Comparison of ENCODE assay signal across 1 cellular context in the genomic region with DNA sequence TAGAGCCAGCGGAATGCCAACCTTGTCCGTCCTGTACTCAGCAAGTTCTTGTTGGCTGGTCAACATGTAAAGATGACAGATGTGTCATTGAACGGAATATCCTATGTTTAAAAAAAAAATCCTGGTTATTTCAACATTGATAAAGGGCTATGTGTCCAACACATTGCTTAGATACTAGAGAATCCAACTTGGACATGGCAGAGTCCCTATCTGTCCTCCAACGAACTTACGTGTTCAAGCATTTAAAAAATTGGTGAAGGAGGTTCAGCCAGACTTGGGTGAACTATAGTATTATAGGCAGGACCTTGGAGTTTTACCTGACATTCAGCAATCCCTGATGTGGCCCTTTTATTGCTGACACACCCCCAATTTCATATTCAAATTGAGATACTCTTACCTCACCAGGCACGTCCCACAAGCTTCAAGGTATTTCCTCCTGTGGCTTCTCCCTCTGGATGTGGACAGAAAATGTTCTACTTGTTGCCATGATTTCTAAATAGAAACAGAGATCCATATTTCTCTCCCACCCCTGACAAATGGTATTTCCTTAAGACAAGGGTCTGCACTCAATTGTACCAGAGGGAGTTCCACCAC.
TF ChIP-seq lines count a peak whose summit lies in the region.

No MANE protein-coding gene starts in this region.

TF ChIP-seq in liver, 16 proteins besides CTCF, POLR2A, EP300 and RAD21 (continued from another document):
- TF ChIP-seq, protein P1, sequence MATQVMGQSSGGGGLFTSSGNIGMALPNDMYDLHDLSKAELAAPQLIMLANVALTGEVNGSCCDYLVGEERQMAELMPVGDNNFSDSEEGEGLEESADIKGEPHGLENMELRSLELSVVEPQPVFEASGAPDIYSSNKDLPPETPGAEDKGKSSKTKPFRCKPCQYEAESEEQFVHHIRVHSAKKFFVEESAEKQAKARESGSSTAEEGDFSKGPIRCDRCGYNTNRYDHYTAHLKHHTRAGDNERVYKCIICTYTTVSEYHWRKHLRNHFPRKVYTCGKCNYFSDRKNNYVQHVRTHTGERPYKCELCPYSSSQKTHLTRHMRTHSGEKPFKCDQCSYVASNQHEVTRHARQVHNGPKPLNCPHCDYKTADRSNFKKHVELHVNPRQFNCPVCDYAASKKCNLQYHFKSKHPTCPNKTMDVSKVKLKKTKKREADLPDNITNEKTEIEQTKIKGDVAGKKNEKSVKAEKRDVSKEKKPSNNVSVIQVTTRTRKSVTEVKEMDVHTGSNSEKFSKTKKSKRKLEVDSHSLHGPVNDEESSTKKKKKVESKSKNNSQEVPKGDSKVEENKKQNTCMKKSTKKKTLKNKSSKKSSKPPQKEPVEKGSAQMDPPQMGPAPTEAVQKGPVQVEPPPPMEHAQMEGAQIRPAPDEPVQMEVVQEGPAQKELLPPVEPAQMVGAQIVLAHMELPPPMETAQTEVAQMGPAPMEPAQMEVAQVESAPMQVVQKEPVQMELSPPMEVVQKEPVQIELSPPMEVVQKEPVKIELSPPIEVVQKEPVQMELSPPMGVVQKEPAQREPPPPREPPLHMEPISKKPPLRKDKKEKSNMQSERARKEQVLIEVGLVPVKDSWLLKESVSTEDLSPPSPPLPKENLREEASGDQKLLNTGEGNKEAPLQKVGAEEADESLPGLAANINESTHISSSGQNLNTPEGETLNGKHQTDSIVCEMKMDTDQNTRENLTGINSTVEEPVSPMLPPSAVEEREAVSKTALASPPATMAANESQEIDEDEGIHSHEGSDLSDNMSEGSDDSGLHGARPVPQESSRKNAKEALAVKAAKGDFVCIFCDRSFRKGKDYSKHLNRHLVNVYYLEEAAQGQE (IDR thresholded peaks at IDR 0.05), result no peak
- TF ChIP-seq JUND (IDR thresholded peaks at IDR 0.05) (no peak), SP1 (IDR thresholded peaks at IDR 0.05) (no peak)
